Comparison of ENCODE assay signal across 33 cellular contexts in the genomic region with DNA sequence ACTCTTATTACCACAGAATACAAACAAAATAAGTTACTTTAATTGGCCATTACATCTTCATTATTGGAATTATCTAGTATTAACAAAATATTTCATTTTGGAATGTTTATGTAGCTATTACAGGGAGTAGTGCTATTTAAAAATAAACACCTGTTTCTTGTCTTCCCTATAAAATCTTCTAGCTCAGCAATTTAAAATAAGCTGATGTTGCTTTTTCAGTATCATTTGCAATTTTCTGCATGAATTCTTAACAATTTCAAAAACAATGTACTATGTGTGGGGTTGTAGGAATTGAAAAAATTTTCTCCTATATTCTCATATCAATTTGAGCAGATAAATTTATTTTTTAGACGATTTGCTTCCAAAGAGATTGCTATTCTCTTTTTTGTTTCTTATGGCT.
"Had no signal": no experiment of that assay in that cellular context is flagged by ENCODE, and none has a peak within 500 bp of the region (broad histone marks: within the 10 kb centered on the region; RNA-seq: fewer than 3 reads in every experiment).

No MANE protein-coding gene starts in this region.

- H3K27me3 ChIP-seq: adrenal gland, body of pancreas, brain microvascular endothelial cell, breast epithelium had no signal

- FAIRE-seq: astrocyte, TTC549 had no signal

- H3K4me1 ChIP-seq: adrenal gland, body of pancreas, breast epithelium had no signal

- ATAC-seq: activated CD8-positive, alpha-beta T cell treated with anti-CD3 and anti-CD28 coated beads for 36 hours; activated naive CD4-positive, alpha-beta T cell treated with anti-CD3 and anti-CD28 coated beads, Interleukin-2, amount 50 U/mL, for 72 hours; activated T-cell treated with anti-CD3 and anti-CD28 coated beads, Interleukin-2, amount 50 U/mL, for 4 hours; activated T-cell treated with anti-CD3 and anti-CD28 coated beads, Interleukin-2, amount 50 U/mL, for 72 hours; activated T-helper 17 cell treated with anti-CD3 and anti-CD28 coated beads, Interleukin-2, amount 50 U/mL, for 72 hours; body of pancreas had no signal

- H3K27ac ChIP-seq: adrenal gland, body of pancreas, brain microvascular endothelial cell, breast epithelium, VCaP had no signal

- H3K4me3 ChIP-seq: adrenal gland, body of pancreas, breast epithelium had no signal

- DNase-seq: activated B cell treated with CpG ODN at 0.5 μM for 24 hours; activated CD4-positive, alpha-beta memory T cell treated with anti-CD3 and anti-CD28 coated beads for 36 hours; activated CD4-positive, alpha-beta T cell treated with anti-CD3 and anti-CD28 coated beads for 4 hours; activated CD4-positive, alpha-beta T cell treated with anti-CD3 and anti-CD28 coated beads, Interleukin-2, amount 10 ng/mL, durations not matched to agents 24 days and 14 days; activated CD4-positive, alpha-beta T cell treated with anti-CD3 and anti-CD28 coated beads, Interleukin-2, amount 50 U/mL, for 1 hour; activated CD4-positive, alpha-beta T cell treated with anti-CD3 and anti-CD28 coated beads, Interleukin-2, amount 50 U/mL, for 4 hours; activated CD4-positive, CD25-positive, alpha-beta regulatory T cell treated with anti-CD3 and anti-CD28 coated beads, Interleukin-2, amount 50 U/mL, for 72 hours; activated CD8-positive, alpha-beta memory T cell treated with anti-CD3 and anti-CD28 coated beads, Interleukin-2, amount 50 U/mL, for 4 hours; activated CD8-positive, alpha-beta T cell treated with anti-CD3 and anti-CD28 coated beads for 36 hours; activated effector memory CD4-positive, alpha-beta T cell treated with anti-CD3 and anti-CD28 coated beads, Interleukin-2, amount 50 U/mL, for 16 hours; activated gamma-delta T cell treated with Interleukin-2 at 50 U/mL for 16 hours; activated naive CD4-positive, alpha-beta T cell; activated naive CD4-positive, alpha-beta T cell treated with anti-CD3 and anti-CD28 coated beads for 36 hours; activated naive CD4-positive, alpha-beta T cell treated with anti-CD3 and anti-CD28 coated beads, Interleukin-2, amount 50 U/mL, for 16 hours; activated naive CD8-positive, alpha-beta T cell treated with anti-CD3 and anti-CD28 coated beads for 36 hours; activated T-cell treated with anti-CD3 and anti-CD28 coated beads for 4 hours; activated T-cell treated with anti-CD3 and anti-CD28 coated beads, Interleukin-2, amount 50 U/mL, for 1 hour; activated T-cell treated with anti-CD3 and anti-CD28 coated beads, Interleukin-2, amount 50 U/mL, for 4 hours; activated T-cell treated with anti-CD3 and anti-CD28 coated beads, Interleukin-2, amount 50 U/mL, for 72 hours; adrenal gland; amniotic stem cell; aorta; body of pancreas; brain microvascular endothelial cell; central memory CD4-positive, alpha-beta T cell; T-helper 2 cell; T-helper 9 cell had no signal

- H3K36me3 ChIP-seq: adrenal gland, brain microvascular endothelial cell, breast epithelium had no signal

- H3K9me3 ChIP-seq: adrenal gland, body of pancreas had no signal
